ENCODE assay signal across 10 cellular contexts in the genomic region with DNA sequence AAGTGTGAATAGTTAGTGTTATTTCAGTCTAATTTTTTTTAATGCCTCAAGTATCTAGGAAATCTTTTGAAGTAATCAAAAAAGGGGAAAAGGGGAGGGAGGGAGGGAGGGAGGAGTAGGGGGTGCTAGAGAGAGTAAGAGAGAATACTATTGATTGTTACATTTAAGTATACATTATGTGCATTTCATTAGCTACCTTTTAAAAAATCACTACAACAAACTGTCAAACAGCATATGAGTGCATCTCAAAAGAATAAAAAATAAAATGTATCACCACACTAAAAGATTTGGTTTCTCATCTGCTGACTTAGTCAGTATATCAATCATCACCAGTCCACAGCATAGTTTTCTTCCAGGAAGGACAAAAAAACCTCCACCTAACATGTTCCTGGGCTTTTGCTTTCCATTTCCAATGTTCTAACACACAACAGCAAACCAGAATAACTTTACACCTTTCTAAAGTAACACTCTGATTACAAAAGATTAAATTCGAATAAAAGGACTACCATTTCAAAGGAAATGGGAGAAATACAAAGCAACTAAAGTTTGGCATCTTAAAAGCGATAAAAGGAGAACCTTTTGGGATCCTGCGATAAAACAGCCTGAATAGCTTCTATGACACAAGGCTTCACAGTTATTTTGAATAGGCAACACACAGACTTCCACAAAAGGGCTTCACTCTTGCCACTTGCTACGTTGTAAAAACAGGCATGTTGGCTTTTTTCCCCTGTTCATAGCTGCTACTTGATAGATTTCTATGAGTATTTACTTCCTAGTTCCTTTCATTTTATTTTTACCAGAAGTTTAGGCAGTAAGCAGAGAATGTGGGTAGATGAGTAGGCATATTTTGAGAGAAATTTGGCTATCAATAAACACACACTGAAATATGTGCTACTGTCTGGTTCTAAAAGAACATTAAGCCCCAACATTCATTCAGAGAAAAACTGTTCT.
DNase-seq lines count a peak whose midpoint lies in the region; ATAC-seq and TF ChIP-seq lines count a peak whose summit lies in the region.
"Had no signal": no experiment of that assay in that cellular context is flagged by ENCODE, and none has a peak within 500 bp of the region (broad histone marks: within the 10 kb centered on the region; RNA-seq: fewer than 3 reads in every experiment).

No MANE protein-coding gene starts in this region.

- H3K4me3 Mint-ChIP-seq in mesothelial cell of epicardium, result no peak overlapping the region
- H3K4me3 Mint-ChIP-seq in type B pancreatic cell, result no peak overlapping the region
- H3K4me3 Mint-ChIP-seq: activated T-helper 1 cell treated with anti-CD3 and anti-CD28 coated beads, Interleukin-12 subunit alpha, Interleukin-12 subunit beta, Interleukin-2, Interleukin-4 antibody, amounts not matched to agents 30 ng/mL and 10 ng/mL and 1 ng/mL, durations not matched to agents 14 hours and 24 hours and 36 hours had no signal

- no peaks in the 10 kb centered on the region for H3K9me3 ChIP-seq in HAP-1

- no peak for TF ChIP-seq CTCF in dorsolateral prefrontal cortex (IDR thresholded peaks at IDR 0.05 in 54 of 56, conservative IDR thresholded peaks at IDR 0.05 in 2 of 56; ENCODE audit: low read depth in 1 of 56, partially characterized antibody in 56 of 56)
- TF ChIP-seq CTCF in mesothelial cell of epicardium (IDR thresholded peaks at IDR 0.05; ENCODE audit: unreplicated experiment), result no peak
- no peak for TF ChIP-seq CTCF in type B pancreatic cell (conservative IDR thresholded peaks at IDR 0.05)

- H3K27ac Mint-ChIP-seq in mesothelial cell of epicardium, result peak overlapping the region; percentile 80
- peak overlapping the region; percentile 48 for H3K27ac Mint-ChIP-seq in type B pancreatic cell
- H3K27ac Mint-ChIP-seq: activated T-helper 1 cell treated with anti-CD3 and anti-CD28 coated beads, Interleukin-12 subunit alpha, Interleukin-12 subunit beta, Interleukin-2, Interleukin-4 antibody, amounts not matched to agents 30 ng/mL and 10 ng/mL and 1 ng/mL, durations not matched to agents 14 hours and 24 hours and 36 hours had no signal

- H3K4me3 ChIP-seq in dorsolateral prefrontal cortex (peak overlapping the region in 8 of 59 donors; percentile 2 to 23 (median 8)), HAP-1 (no peak overlapping the region)

- intact Hi-C loops in dorsolateral prefrontal cortex (cut with DNase I), result no loop called here

- H3K4me1 Mint-ChIP-seq in mesothelial cell of epicardium (peaks cover 35% of the 10 kb centered on the region), type B pancreatic cell (ENCODE audit: unreplicated experiment) (peaks cover 3% of the 10 kb centered on the region)

- peak; percentile 81 for DNase-seq in OCI-M1 (lab: John Stamatoyannopoulos, UW)
- DNase-seq in dorsolateral prefrontal cortex, result no peak
- DNase-seq in mesothelial cell of epicardium (ENCODE audit: low spot score in 2 of 2, unreplicated experiment in 2 of 2), result no peak
- DNase-seq in type B pancreatic cell (ENCODE audit: extremely low spot score, unreplicated experiment), result no peak
- no peak for DNase-seq in HAP-1 (ENCODE audit: low spot score in 2 of 2)
- DNase-seq in NCI-H146 treated with DMSO at 0.1 percent for 48 hours (lab: John Stamatoyannopoulos, UW; ENCODE audit: unreplicated experiment), result no peak
- DNase-seq: NCI-H1092 had no signal

- ATAC-seq in HG02588 (IDR thresholded peaks at IDR 0.05; ENCODE audit: unreplicated experiment) (no peak), HG02610 (IDR thresholded peaks at IDR 0.05; ENCODE audit: unreplicated experiment) (no peak)

- in situ Hi-C loops in HAP-1 (cut with MboI; ENCODE audit: low sequenced_read_pairs), result no loop called here

- peaks cover 9% of the 10 kb centered on the region for H3K4me1 ChIP-seq in HAP-1

- H3K27ac ChIP-seq in dorsolateral prefrontal cortex, result peak overlapping the region in 53 of 59 donors; percentile 9 to 89 (median 63)

- H3K36me3 Mint-ChIP-seq in mesothelial cell of epicardium (peaks cover 10% of the 10 kb centered on the region), type B pancreatic cell (peaks cover 35% of the 10 kb centered on the region)

- H3K27me3 ChIP-seq in dorsolateral prefrontal cortex, result no peaks in the 10 kb centered on the region
- no peaks in the 10 kb centered on the region for H3K27me3 ChIP-seq in HAP-1 (ENCODE audit: low read depth)

- H3K36me3 ChIP-seq in HAP-1 (replicated peaks), result no peaks in the 10 kb centered on the region

- H3K9me3 Mint-ChIP-seq in mesothelial cell of epicardium (no peaks in the 10 kb centered on the region), type B pancreatic cell (no peaks in the 10 kb centered on the region)
- H3K9me3 Mint-ChIP-seq: activated T-helper 1 cell treated with anti-CD3 and anti-CD28 coated beads, Interleukin-12 subunit alpha, Interleukin-12 subunit beta, Interleukin-2, Interleukin-4 antibody, amounts not matched to agents 30 ng/mL and 10 ng/mL and 1 ng/mL, durations not matched to agents 14 hours and 24 hours and 36 hours had no signal

- H3K27me3 Mint-ChIP-seq in mesothelial cell of epicardium (ENCODE audit: low read depth) (no peaks in the 10 kb centered on the region), type B pancreatic cell (no peaks in the 10 kb centered on the region)
